ENCODE assay signal across 1 cellular context in the genomic region with DNA sequence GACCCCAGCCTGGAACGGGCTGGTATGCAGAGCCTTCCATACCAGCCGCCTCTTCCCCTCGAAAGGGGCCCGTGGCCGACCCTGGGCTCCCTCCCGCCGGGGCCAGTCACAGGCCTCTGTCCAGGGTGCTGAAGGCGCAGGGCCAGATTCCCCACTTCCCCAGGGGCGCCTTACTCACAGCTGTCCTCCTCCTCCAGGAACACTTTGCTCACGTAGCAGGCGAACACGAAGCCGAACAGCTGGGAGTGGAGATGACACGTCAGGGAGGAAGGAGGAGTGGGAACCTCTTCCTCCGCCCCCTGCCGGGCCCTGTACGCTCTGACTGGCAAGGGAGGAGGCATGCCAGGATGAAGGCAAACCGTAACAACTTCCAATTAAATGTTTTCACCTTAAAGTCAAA.
TF ChIP-seq lines count a peak whose summit lies in the region.

No MANE protein-coding gene starts in this region.

TF ChIP-seq in WTC11, 78 proteins besides CTCF, POLR2A, EP300 and RAD21 (continued from another document and continues in another):
- TF ChIP-seq, protein P1, sequence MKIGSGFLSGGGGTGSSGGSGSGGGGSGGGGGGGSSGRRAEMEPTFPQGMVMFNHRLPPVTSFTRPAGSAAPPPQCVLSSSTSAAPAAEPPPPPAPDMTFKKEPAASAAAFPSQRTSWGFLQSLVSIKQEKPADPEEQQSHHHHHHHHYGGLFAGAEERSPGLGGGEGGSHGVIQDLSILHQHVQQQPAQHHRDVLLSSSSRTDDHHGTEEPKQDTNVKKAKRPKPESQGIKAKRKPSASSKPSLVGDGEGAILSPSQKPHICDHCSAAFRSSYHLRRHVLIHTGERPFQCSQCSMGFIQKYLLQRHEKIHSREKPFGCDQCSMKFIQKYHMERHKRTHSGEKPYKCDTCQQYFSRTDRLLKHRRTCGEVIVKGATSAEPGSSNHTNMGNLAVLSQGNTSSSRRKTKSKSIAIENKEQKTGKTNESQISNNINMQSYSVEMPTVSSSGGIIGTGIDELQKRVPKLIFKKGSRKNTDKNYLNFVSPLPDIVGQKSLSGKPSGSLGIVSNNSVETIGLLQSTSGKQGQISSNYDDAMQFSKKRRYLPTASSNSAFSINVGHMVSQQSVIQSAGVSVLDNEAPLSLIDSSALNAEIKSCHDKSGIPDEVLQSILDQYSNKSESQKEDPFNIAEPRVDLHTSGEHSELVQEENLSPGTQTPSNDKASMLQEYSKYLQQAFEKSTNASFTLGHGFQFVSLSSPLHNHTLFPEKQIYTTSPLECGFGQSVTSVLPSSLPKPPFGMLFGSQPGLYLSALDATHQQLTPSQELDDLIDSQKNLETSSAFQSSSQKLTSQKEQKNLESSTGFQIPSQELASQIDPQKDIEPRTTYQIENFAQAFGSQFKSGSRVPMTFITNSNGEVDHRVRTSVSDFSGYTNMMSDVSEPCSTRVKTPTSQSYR (CRISPR knock-in tag; IDR thresholded peaks at IDR 0.05), result peak; percentile 58; the same call in 1 of the 2 replicates
- TF ChIP-seq, protein P2, sequence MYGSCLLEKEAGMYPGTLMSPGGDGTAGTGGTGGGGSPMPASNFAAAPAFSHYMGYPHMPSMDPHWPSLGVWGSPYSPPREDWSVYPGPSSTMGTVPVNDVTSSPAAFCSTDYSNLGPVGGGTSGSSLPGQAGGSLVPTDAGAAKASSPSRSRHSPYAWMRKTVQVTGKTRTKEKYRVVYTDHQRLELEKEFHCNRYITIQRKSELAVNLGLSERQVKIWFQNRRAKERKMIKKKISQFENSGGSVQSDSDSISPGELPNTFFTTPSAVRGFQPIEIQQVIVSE (CRISPR knock-in tag; IDR thresholded peaks at IDR 0.05; ENCODE audit: borderline replicate concordance), result no peak
- TF ChIP-seq TEAD1 (CRISPR knock-in tag; IDR thresholded peaks at IDR 0.05) (peak; percentile 78; the same call in 1 of the 2 replicates), NFYB (CRISPR knock-in tag; conservative IDR thresholded peaks at IDR 0.05; ENCODE audit: low read depth) (peak; percentile 24; the same call in 1 of the 2 replicates), NFE2L1 (CRISPR knock-in tag; IDR thresholded peaks at IDR 0.05) (peak; percentile 65; the same call in 1 of the 2 replicates), ESRRA (CRISPR knock-in tag; IDR thresholded peaks at IDR 0.05; ENCODE audit: borderline replicate concordance) (no peak), FOXJ3 (CRISPR knock-in tag; IDR thresholded peaks at IDR 0.05; ENCODE audit: borderline replicate concordance) (no peak), JUN (CRISPR knock-in tag; IDR thresholded peaks at IDR 0.05) (0 out of 2 replicates have a peak, but pooled peaks have one; percentile 53), RELA (CRISPR knock-in tag; IDR thresholded peaks at IDR 0.05; ENCODE audit: borderline replicate concordance) (no peak), TCF7 (CRISPR knock-in tag; IDR thresholded peaks at IDR 0.05; ENCODE audit: low read depth) (0 out of 2 replicates have a peak, but pooled peaks have one; percentile 58), CREB1 (CRISPR knock-in tag; IDR thresholded peaks at IDR 0.05) (no peak), IRF2 (CRISPR knock-in tag; IDR thresholded peaks at IDR 0.05; ENCODE audit: borderline replicate concordance, low read depth) (peak; percentile 58; the same call in 1 of the 2 replicates), SMAD4 (CRISPR knock-in tag; IDR thresholded peaks at IDR 0.05) (no peak), RORB (CRISPR knock-in tag; IDR thresholded peaks at IDR 0.05) (no peak), OVOL2 (CRISPR knock-in tag; IDR thresholded peaks at IDR 0.05; ENCODE audit: borderline replicate concordance) (no peak), NFATC4 (CRISPR knock-in tag; IDR thresholded peaks at IDR 0.05) (no peak), GRHL2 (CRISPR knock-in tag; IDR thresholded peaks at IDR 0.05; ENCODE audit: insufficient replicate concordance, severe bottlenecking) (no peak), CREM (CRISPR knock-in tag; IDR thresholded peaks at IDR 0.05) (no peak), SP1 (CRISPR knock-in tag; conservative IDR thresholded peaks at IDR 0.05) (no peak), ZNF263 (CRISPR knock-in tag; IDR thresholded peaks at IDR 0.05; ENCODE audit: low read depth) (no peak), ZNF138 (CRISPR knock-in tag; conservative IDR thresholded peaks at IDR 0.05) (no peak), JAZF1 (CRISPR knock-in tag; IDR thresholded peaks at IDR 0.05) (no peak), ZNF416 (CRISPR knock-in tag; IDR thresholded peaks at IDR 0.05) (no peak), FOXK1 (CRISPR knock-in tag; IDR thresholded peaks at IDR 0.05) (peak; percentile 55; the same call in 1 of the 2 replicates), ELF4 (CRISPR knock-in tag; IDR thresholded peaks at IDR 0.05; ENCODE audit: low read depth) (peak; percentile 51; the same call in 1 of the 2 replicates), GTF2I (CRISPR knock-in tag; conservative IDR thresholded peaks at IDR 0.05) (no peak), ZNF232 (CRISPR knock-in tag; IDR thresholded peaks at IDR 0.05) (peak; percentile 72; the same call in 1 of the 2 replicates)
- TF ChIP-seq, protein P3, sequence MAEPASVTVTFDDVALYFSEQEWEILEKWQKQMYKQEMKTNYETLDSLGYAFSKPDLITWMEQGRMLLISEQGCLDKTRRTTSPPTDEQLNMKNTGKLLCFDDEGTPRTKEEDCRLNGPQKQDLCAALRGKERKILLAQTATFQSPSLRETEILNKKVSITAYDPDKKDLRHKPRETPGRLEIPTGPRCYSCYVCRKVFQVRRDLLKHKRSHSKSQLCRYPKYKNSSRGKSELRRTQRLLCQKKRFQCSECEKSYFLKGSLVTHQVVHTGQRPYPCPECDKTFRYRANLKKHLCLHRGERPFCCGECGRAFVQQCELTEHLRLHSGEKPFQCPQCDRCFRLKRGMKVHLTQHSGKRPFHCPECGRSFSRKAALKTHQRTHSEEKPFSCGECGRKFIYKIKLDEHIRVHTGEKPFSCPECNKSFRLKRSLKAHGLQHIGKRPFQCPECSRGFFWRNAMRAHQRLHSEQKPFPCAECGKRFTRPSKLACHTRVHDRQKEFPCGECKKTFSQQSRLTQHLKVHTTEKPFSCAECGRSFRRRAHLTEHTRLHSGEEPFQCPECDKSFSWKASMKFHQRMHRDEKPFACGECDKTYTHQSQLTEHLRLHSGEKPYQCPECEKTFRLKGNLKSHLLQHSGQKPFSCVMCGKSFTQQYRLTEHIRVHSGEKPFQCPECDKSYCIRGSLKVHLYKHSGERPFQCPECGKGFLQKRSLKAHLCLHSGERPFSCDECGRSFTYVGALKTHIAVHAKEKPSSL (CRISPR knock-in tag; conservative IDR thresholded peaks at IDR 0.05), result no peak
- TF ChIP-seq, protein P4, sequence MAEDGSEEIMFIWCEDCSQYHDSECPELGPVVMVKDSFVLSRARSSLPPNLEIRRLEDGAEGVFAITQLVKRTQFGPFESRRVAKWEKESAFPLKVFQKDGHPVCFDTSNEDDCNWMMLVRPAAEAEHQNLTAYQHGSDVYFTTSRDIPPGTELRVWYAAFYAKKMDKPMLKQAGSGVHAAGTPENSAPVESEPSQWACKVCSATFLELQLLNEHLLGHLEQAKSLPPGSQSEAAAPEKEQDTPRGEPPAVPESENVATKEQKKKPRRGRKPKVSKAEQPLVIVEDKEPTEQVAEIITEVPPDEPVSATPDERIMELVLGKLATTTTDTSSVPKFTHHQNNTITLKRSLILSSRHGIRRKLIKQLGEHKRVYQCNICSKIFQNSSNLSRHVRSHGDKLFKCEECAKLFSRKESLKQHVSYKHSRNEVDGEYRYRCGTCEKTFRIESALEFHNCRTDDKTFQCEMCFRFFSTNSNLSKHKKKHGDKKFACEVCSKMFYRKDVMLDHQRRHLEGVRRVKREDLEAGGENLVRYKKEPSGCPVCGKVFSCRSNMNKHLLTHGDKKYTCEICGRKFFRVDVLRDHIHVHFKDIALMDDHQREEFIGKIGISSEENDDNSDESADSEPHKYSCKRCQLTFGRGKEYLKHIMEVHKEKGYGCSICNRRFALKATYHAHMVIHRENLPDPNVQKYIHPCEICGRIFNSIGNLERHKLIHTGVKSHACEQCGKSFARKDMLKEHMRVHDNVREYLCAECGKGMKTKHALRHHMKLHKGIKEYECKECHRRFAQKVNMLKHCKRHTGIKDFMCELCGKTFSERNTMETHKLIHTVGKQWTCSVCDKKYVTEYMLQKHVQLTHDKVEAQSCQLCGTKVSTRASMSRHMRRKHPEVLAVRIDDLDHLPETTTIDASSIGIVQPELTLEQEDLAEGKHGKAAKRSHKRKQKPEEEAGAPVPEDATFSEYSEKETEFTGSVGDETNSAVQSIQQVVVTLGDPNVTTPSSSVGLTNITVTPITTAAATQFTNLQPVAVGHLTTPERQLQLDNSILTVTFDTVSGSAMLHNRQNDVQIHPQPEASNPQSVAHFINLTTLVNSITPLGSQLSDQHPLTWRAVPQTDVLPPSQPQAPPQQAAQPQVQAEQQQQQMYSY (CRISPR knock-in tag; IDR thresholded peaks at IDR 0.05), result no peak
- TF ChIP-seq, protein P5, sequence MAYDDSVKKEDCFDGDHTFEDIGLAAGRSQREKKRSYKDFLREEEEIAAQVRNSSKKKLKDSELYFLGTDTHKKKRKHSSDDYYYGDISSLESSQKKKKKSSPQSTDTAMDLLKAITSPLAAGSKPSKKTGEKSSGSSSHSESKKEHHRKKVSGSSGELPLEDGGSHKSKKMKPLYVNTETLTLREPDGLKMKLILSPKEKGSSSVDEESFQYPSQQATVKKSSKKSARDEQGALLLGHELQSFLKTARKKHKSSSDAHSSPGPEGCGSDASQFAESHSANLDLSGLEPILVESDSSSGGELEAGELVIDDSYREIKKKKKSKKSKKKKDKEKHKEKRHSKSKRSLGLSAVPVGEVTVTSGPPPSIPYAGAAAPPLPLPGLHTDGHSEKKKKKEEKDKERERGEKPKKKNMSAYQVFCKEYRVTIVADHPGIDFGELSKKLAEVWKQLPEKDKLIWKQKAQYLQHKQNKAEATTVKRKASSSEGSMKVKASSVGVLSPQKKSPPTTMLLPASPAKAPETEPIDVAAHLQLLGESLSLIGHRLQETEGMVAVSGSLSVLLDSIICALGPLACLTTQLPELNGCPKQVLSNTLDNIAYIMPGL (CRISPR knock-in tag; IDR thresholded peaks at IDR 0.05), result no peak
- TF ChIP-seq, protein P6, sequence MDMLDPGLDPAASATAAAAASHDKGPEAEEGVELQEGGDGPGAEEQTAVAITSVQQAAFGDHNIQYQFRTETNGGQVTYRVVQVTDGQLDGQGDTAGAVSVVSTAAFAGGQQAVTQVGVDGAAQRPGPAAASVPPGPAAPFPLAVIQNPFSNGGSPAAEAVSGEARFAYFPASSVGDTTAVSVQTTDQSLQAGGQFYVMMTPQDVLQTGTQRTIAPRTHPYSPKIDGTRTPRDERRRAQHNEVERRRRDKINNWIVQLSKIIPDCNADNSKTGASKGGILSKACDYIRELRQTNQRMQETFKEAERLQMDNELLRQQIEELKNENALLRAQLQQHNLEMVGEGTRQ (CRISPR knock-in tag; IDR thresholded peaks at IDR 0.05), result no peak
- TF ChIP-seq, protein P7, sequence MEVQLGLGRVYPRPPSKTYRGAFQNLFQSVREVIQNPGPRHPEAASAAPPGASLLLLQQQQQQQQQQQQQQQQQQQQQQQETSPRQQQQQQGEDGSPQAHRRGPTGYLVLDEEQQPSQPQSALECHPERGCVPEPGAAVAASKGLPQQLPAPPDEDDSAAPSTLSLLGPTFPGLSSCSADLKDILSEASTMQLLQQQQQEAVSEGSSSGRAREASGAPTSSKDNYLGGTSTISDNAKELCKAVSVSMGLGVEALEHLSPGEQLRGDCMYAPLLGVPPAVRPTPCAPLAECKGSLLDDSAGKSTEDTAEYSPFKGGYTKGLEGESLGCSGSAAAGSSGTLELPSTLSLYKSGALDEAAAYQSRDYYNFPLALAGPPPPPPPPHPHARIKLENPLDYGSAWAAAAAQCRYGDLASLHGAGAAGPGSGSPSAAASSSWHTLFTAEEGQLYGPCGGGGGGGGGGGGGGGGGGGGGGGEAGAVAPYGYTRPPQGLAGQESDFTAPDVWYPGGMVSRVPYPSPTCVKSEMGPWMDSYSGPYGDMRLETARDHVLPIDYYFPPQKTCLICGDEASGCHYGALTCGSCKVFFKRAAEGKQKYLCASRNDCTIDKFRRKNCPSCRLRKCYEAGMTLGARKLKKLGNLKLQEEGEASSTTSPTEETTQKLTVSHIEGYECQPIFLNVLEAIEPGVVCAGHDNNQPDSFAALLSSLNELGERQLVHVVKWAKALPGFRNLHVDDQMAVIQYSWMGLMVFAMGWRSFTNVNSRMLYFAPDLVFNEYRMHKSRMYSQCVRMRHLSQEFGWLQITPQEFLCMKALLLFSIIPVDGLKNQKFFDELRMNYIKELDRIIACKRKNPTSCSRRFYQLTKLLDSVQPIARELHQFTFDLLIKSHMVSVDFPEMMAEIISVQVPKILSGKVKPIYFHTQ (CRISPR knock-in tag; IDR thresholded peaks at IDR 0.05), result no peak
- TF ChIP-seq, protein P8, sequence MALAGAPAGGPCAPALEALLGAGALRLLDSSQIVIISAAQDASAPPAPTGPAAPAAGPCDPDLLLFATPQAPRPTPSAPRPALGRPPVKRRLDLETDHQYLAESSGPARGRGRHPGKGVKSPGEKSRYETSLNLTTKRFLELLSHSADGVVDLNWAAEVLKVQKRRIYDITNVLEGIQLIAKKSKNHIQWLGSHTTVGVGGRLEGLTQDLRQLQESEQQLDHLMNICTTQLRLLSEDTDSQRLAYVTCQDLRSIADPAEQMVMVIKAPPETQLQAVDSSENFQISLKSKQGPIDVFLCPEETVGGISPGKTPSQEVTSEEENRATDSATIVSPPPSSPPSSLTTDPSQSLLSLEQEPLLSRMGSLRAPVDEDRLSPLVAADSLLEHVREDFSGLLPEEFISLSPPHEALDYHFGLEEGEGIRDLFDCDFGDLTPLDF (CRISPR knock-in tag; IDR thresholded peaks at IDR 0.05), result peak; percentile 64; the same call in 1 of the 2 replicates
- TF ChIP-seq, protein P9, sequence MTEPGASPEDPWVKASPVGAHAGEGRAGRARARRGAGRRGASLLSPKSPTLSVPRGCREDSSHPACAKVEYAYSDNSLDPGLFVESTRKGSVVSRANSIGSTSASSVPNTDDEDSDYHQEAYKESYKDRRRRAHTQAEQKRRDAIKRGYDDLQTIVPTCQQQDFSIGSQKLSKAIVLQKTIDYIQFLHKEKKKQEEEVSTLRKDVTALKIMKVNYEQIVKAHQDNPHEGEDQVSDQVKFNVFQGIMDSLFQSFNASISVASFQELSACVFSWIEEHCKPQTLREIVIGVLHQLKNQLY (CRISPR knock-in tag; IDR thresholded peaks at IDR 0.05), result no peak; the same call in 1 of the 2 replicates
- TF ChIP-seq, protein P10, sequence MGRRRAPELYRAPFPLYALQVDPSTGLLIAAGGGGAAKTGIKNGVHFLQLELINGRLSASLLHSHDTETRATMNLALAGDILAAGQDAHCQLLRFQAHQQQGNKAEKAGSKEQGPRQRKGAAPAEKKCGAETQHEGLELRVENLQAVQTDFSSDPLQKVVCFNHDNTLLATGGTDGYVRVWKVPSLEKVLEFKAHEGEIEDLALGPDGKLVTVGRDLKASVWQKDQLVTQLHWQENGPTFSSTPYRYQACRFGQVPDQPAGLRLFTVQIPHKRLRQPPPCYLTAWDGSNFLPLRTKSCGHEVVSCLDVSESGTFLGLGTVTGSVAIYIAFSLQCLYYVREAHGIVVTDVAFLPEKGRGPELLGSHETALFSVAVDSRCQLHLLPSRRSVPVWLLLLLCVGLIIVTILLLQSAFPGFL (CRISPR knock-in tag; IDR thresholded peaks at IDR 0.05; ENCODE audit: borderline replicate concordance), result no peak
- TF ChIP-seq, protein P11, sequence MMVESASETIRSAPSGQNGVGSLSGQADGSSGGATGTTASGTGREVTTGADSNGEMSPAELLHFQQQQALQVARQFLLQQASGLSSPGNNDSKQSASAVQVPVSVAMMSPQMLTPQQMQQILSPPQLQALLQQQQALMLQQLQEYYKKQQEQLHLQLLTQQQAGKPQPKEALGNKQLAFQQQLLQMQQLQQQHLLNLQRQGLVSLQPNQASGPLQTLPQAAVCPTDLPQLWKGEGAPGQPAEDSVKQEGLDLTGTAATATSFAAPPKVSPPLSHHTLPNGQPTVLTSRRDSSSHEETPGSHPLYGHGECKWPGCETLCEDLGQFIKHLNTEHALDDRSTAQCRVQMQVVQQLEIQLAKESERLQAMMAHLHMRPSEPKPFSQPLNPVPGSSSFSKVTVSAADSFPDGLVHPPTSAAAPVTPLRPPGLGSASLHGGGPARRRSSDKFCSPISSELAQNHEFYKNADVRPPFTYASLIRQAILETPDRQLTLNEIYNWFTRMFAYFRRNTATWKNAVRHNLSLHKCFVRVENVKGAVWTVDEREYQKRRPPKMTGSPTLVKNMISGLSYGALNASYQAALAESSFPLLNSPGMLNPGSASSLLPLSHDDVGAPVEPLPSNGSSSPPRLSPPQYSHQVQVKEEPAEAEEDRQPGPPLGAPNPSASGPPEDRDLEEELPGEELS (CRISPR knock-in tag; IDR thresholded peaks at IDR 0.05), result peak; percentile 91
